ENCODE assay signal across 9 cellular contexts in the genomic region with DNA sequence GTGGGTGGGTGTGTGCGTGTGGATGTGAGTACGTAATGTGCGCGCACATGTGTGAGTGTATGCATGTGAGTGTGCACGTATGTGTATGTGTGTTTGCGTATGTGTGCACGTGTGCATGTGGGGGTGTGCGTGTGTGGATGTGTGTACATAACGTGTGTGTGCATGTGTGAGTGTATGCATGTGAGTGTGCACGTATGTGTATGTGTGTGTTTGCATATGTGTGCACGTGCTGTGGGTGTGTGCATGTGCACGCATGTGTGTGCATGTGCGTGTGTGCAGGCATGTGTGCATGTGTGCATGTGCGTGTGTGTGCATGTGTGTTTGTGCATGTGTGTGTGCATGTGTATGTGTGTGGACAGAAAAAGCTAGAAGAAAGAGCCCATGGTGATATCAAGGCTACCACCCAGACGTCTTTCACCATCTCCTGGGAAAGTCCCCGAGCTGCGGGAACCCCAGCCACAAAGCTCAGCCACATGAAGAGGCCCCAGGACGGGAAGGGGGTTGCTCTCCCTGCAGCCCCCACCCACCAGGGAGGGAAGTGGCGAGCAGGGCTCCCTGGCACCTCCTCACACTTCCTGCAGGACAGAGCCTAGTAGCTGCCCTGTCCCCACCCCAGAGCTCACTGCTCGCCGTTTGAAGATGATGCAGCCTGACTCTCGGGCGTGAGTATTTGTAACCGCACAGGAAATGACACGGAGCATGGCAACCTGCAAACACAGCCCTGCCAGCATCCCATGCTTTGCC.
DNase-seq lines count a peak whose midpoint lies in the region; ATAC-seq and TF ChIP-seq lines count a peak whose summit lies in the region.
"Had no signal": no experiment of that assay in that cellular context is flagged by ENCODE, and none has a peak within 500 bp of the region (broad histone marks: within the 10 kb centered on the region; RNA-seq: fewer than 3 reads in every experiment).

No MANE protein-coding gene starts in this region.

- H3K9me3 ChIP-seq in naive thymus-derived CD4-positive, alpha-beta T cell (ENCODE audit: control insufficient read depth in 2 of 3, low read length in 3 of 3), result peaks cover 0 to 8% (median 3%) of the 10 kb centered on the region in 3 experiments
- H3K9me3 ChIP-seq in body of pancreas, result peaks cover 0 to 6% (median 0%) of the 10 kb centered on the region in 3 donors

- peak; percentile 62 for DNase-seq in AG10803 (ENCODE audit: low read depth)
- no peak for DNase-seq in activated B cell treated with CpG ODN at 0.5 μM for 24 hours
- peak in 8 of 9 donors; percentile 33 to 68 (median 48) for DNase-seq in naive thymus-derived CD4-positive, alpha-beta T cell
- no peak for DNase-seq in body of pancreas
- no peak for DNase-seq in glomerular visceral epithelial cell (ENCODE audit: extremely low spot score)
- no peak for DNase-seq in NCI-H82 (lab: John Stamatoyannopoulos, UW)

- H3K4me3 Mint-ChIP-seq in activated B cell treated with CpG ODN at 0.5 μM for 24 hours, result no peak overlapping the region
- peak overlapping the region in 6 of 10 donors; percentile 56 to 79 (median 61) for H3K4me3 Mint-ChIP-seq in naive thymus-derived CD4-positive, alpha-beta T cell

- H3K4me3 ChIP-seq in AG10803 (ENCODE audit: low read length) (no peak overlapping the region), body of pancreas (no peak overlapping the region)
- peak overlapping the region; percentile 18 for H3K4me3 ChIP-seq in naive thymus-derived CD4-positive, alpha-beta T cell (ENCODE audit: low read length)
- H3K4me3 ChIP-seq: skin epidermis had no signal

- TF ChIP-seq CTCF in AG10803 (conservative IDR thresholded peaks at IDR 0.05; ENCODE audit: low read length) (no peak), activated B cell treated with CpG ODN at 0.5 μM for 24 hours (IDR thresholded peaks at IDR 0.05) (no peak), body of pancreas (IDR thresholded peaks at IDR 0.05) (no peak)

- H3K27ac Mint-ChIP-seq in activated B cell treated with CpG ODN at 0.5 μM for 24 hours, result no peak overlapping the region
- peak overlapping the region in 7 of 9 donors; percentile 26 to 91 (median 64) for H3K27ac Mint-ChIP-seq in naive thymus-derived CD4-positive, alpha-beta T cell

- H3K27ac ChIP-seq in naive thymus-derived CD4-positive, alpha-beta T cell (ENCODE audit: low read depth, low read length), result no peak overlapping the region
- H3K27ac ChIP-seq in body of pancreas, result no peak overlapping the region
- H3K27ac ChIP-seq: skin epidermis had no signal

- peaks cover 6% of the 10 kb centered on the region for H3K9me3 Mint-ChIP-seq in activated B cell treated with CpG ODN at 0.5 μM for 24 hours
- H3K9me3 Mint-ChIP-seq in naive thymus-derived CD4-positive, alpha-beta T cell, result peaks cover 0 to 24% (median 14%) of the 10 kb centered on the region in 11 donors

- H3K36me3 ChIP-seq in naive thymus-derived CD4-positive, alpha-beta T cell (ENCODE audit: control insufficient read depth in 2 of 3, insufficient read depth in 3 of 3, low read length in 3 of 3), result no peaks in the 10 kb centered on the region
- H3K36me3 ChIP-seq in body of pancreas (replicated peaks in 1 of 2; ENCODE audit: insufficient read depth in 1 of 2, low read depth in 2 of 2), result no peaks in the 10 kb centered on the region

- ATAC-seq in GM19397 (IDR thresholded peaks at IDR 0.05; ENCODE audit: unreplicated experiment) (peak; percentile 82), HG03432 (IDR thresholded peaks at IDR 0.05; ENCODE audit: unreplicated experiment) (peak; percentile 86), activated B cell treated with CpG ODN at 0.5 μM for 24 hours (ENCODE audit: low read depth) (peak; percentile 60), body of pancreas (no peak)
- peak; percentile 87 for ATAC-seq in naive thymus-derived CD4-positive, alpha-beta T cell

- TF ChIP-seq POLR2A in body of pancreas (IDR thresholded peaks at IDR 0.05), result no peak

- peaks cover 15% of the 10 kb centered on the region for H3K27me3 Mint-ChIP-seq in activated B cell treated with CpG ODN at 0.5 μM for 24 hours
- peaks cover 0 to 13% (median 4%) of the 10 kb centered on the region in 5 donors for H3K27me3 Mint-ChIP-seq in naive thymus-derived CD4-positive, alpha-beta T cell

- H3K27me3 ChIP-seq in naive thymus-derived CD4-positive, alpha-beta T cell (ENCODE audit: control insufficient read depth in 2 of 2, insufficient read depth in 2 of 2, low read length in 2 of 2), result no peaks in the 10 kb centered on the region
- H3K27me3 ChIP-seq in body of pancreas, result no peaks in the 10 kb centered on the region

- H3K4me1 Mint-ChIP-seq in activated B cell treated with CpG ODN at 0.5 μM for 24 hours, result peaks cover 19% of the 10 kb centered on the region
- peaks cover 0 to 24% (median 18%) of the 10 kb centered on the region in 7 donors for H3K4me1 Mint-ChIP-seq in naive thymus-derived CD4-positive, alpha-beta T cell

- WGBS in body of pancreas, 2 donors, result 81 to 90% methylated on average over 19 to 25 of the region's 25 CpGs

- POLR2A ChIA-PET in activated B cell treated with CpG ODN at 0.5 μM for 24 hours (lab: Charles Lee), result no interaction called here
- POLR2A ChIA-PET in naive thymus-derived CD4-positive, alpha-beta T cell (lab: Charles Lee), result interaction anchor here (1.1 kb wide), 1 partner anchor 110 kb away, joined by 4 read pairs; no protein-coding TSS in a partner anchor

- intact Hi-C loops in activated B cell treated with CpG ODN at 0.5 μM for 24 hours (cut with micrococcal nuclease) (no loop called here), body of pancreas (cut with DNase I) (loop anchor here (10.0 kb wide), 1 partner anchor 324 kb away; no protein-coding TSS in a partner anchor)
- intact Hi-C loops in naive thymus-derived CD4-positive, alpha-beta T cell (cut with micrococcal nuclease), result loop anchor here in 1 of 2 donors (1.0 to 10.0 kb wide), 5 partner anchors 109 to 1507 kb away; a partner anchor contains a TSS

- peaks cover 8 to 16% of the 10 kb centered on the region in 2 donors for H3K4me1 ChIP-seq in naive thymus-derived CD4-positive, alpha-beta T cell (ENCODE audit: control insufficient read depth in 2 of 2, insufficient read depth in 2 of 2, low read length in 2 of 2)
- no peaks in the 10 kb centered on the region for H3K4me1 ChIP-seq in body of pancreas

- CTCF ChIA-PET in activated B cell treated with CpG ODN at 0.5 μM for 24 hours (lab: Charles Lee), result interaction anchor here (0.8 kb wide), 1 partner anchor 116 kb away, joined by 3 read pairs; no protein-coding TSS in a partner anchor
- CTCF ChIA-PET in naive thymus-derived CD4-positive, alpha-beta T cell (lab: Charles Lee), result no interaction called here

- no peaks in the 10 kb centered on the region for H3K36me3 Mint-ChIP-seq in activated B cell treated with CpG ODN at 0.5 μM for 24 hours (ENCODE audit: low read depth)
- H3K36me3 Mint-ChIP-seq in naive thymus-derived CD4-positive, alpha-beta T cell, result peaks cover 0 to 7% (median 5%) of the 10 kb centered on the region in 5 donors

Comparison
In these comparisons a context has a peak if more than half of its experiments do, and no peak if none do; other contexts are left out.
1. DNase-seq: peak in AG10803 (single experiment) and naive thymus-derived CD4-positive, alpha-beta T cell (8 of 9); none in activated B cell treated with CpG ODN at 0.5 μM for 24 hours (single experiment), body of pancreas (0 of 4), glomerular visceral epithelial cell (single experiment) and NCI-H82 (single experiment).